In the genomic region with DNA sequence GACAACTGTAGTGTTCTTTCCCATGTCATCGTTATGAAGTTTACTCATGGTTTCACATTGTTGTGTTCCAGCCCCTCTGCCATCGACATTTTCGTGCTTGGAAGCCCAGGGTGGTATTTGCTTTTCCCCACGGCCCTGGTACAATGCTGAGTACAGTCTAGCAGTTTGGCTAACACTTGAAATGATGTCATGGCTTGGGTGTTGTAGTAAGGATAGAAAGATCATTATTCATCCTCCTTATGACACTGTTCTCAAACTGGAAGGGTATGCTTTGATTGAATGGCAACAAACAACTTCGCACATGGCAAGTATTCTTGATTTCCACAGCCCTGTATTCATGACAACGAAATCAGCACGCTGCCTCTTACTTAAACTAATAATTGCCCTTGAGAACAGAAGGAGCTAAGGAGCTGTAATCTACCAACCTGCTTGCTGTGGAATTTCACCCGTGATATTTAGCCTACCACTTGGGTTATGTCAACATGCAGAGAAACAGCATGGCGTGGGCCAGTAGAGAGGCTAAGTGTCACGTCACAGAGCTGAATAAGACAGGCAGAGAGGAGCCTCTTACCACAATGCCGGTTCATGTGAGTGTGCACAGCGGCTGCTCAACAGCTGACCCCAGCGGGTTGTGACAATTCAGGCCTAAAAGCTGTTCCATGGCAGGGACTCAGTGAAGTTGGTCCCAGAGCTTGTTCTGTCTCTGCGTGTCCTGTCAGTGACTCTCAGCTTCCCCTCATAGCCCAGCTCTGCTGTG, we compare ENCODE assay signal across 20 cellular contexts.
DNase-seq lines count a peak whose midpoint lies in the region; ATAC-seq lines count a peak whose summit lies in the region.
"Had no signal": no experiment of that assay in that cellular context is flagged by ENCODE, and none has a peak within 500 bp of the region (broad histone marks: within the 10 kb centered on the region; RNA-seq: fewer than 3 reads in every experiment).

No MANE protein-coding gene starts in this region.

- no peaks in the 10 kb centered on the region for H3K79me1 ChIP-seq in neuronal stem cell (ENCODE audit: low read depth, low read length)

- H3K36me3 ChIP-seq in SJSA1 (no peaks in the 10 kb centered on the region), neuronal stem cell (replicated peaks in 1 of 2; ENCODE audit: control insufficient read depth in 2 of 2, insufficient read depth in 2 of 2, low read length in 2 of 2) (no peaks in the 10 kb centered on the region)
- H3K36me3 ChIP-seq: BE2C, HAP-1, Peyer's patch had no signal

- peak overlapping the region; percentile 14 for H2AK5ac ChIP-seq in neuronal stem cell (ENCODE audit: low read depth, low read length)

- no peak overlapping the region for H3K4me3 ChIP-seq in SJSA1
- H3K4me3 ChIP-seq in neuronal stem cell (ENCODE audit: low read length in 2 of 2): no peak overlapping the region
- H3K4me3 ChIP-seq: GM23248, HAP-1, Peyer's patch had no signal

- no peak overlapping the region for H3K14ac ChIP-seq in neuronal stem cell (ENCODE audit: low read length)

- H2AFZ ChIP-seq in neuronal stem cell (ENCODE audit: low read length): no peak overlapping the region
- H2AFZ ChIP-seq: GM23248 had no signal

- H3K4ac ChIP-seq in neuronal stem cell (ENCODE audit: low read length): no peak overlapping the region

- no peak overlapping the region for H3K9ac ChIP-seq in neuronal stem cell (ENCODE audit: low read depth, low read length, poor library complexity)
- H3K9ac ChIP-seq: GM23248 had no signal

- no peak overlapping the region for H2BK12ac ChIP-seq in neuronal stem cell (ENCODE audit: low read length)

- H2BK15ac ChIP-seq in neuronal stem cell (ENCODE audit: low read length): no peak overlapping the region

- peaks cover 0 to 2% (median 0%) of the 10 kb centered on the region in 6 donors for H3K9me3 Mint-ChIP-seq in immature natural killer cell
- H3K9me3 Mint-ChIP-seq in activated naive CD8-positive, alpha-beta T cell treated with anti-CD3 and anti-CD28 coated beads, Interleukin-2, amount 50 U/mL, for 24 hours: no peaks in the 10 kb centered on the region

- no peak overlapping the region for H2BK120ac ChIP-seq in neuronal stem cell (ENCODE audit: low read depth, low read length)

- no peak overlapping the region for H4K8ac ChIP-seq in neuronal stem cell (ENCODE audit: low read depth, low read length)

- no peaks in the 10 kb centered on the region for H3K4me1 Mint-ChIP-seq in immature natural killer cell
- H3K4me1 Mint-ChIP-seq in activated naive CD8-positive, alpha-beta T cell treated with anti-CD3 and anti-CD28 coated beads, Interleukin-2, amount 50 U/mL, for 24 hours: no peaks in the 10 kb centered on the region

- no peak overlapping the region for H3K4me3 Mint-ChIP-seq in immature natural killer cell
- no peak overlapping the region for H3K4me3 Mint-ChIP-seq in activated naive CD8-positive, alpha-beta T cell treated with anti-CD3 and anti-CD28 coated beads, Interleukin-2, amount 50 U/mL, for 24 hours

- H3K27ac Mint-ChIP-seq in immature natural killer cell: no peak overlapping the region
- no peak overlapping the region for H3K27ac Mint-ChIP-seq in activated naive CD8-positive, alpha-beta T cell treated with anti-CD3 and anti-CD28 coated beads, Interleukin-2, amount 50 U/mL, for 24 hours

- no peak overlapping the region for H3K23ac ChIP-seq in neuronal stem cell (ENCODE audit: low read depth, low read length, poor library complexity)

- DNase-seq in NCI-H2029 (lab: John Stamatoyannopoulos, UW) (peak; percentile 22), SJSA1 (ENCODE audit: low read depth in 1 of 2, low spot score in 2 of 2) (no peak), left lobe of liver (ENCODE audit: low spot score) (no peak), neuronal stem cell (ENCODE audit: low spot score) (no peak), immature natural killer cell (no peak)
- DNase-seq in activated naive CD8-positive, alpha-beta T cell treated with anti-CD3 and anti-CD28 coated beads, Interleukin-2, amount 50 U/mL, for 24 hours: no peak
- DNase-seq: BE2C, EL, GF-D8, GM23248, Kasumi-1, NCI-H1694 treated with DMSO at 0.1 percent for 48 hours, NCI-H2171, NCI-H345, NCI-H524 treated with DMSO at 0.1 percent for 48 hours, NCI-H82, Peyer's patch had no signal

- no peak overlapping the region for H2BK5ac ChIP-seq in neuronal stem cell (ENCODE audit: low read length)

- H3K27me3 ChIP-seq in SJSA1 (replicated peaks): no peaks in the 10 kb centered on the region
- no peaks in the 10 kb centered on the region for H3K27me3 ChIP-seq in neuronal stem cell (ENCODE audit: control insufficient read depth in 3 of 3, insufficient read depth in 3 of 3, low read depth in 1 of 3, low read length in 3 of 3)
- H3K27me3 ChIP-seq: Peyer's patch had no signal

- no CpG with 5 or more reads among the region's 14 CpGs for WGBS in neuronal stem cell (ENCODE audit: extremely low coverage in 2 of 2, insufficient read length in 2 of 2, insufficient replicate concordance in 1 of 2), 2 donors

- H3K4me1 ChIP-seq in SJSA1 (replicated peaks) (peaks cover 20% of the 10 kb centered on the region), neuronal stem cell (ENCODE audit: control insufficient read depth in 2 of 2, insufficient read depth in 1 of 2, low read depth in 1 of 2, low read length in 2 of 2) (peaks cover 2 to 9% of the 10 kb centered on the region in 2 donors)
- H3K4me1 ChIP-seq: BE2C, HAP-1, Peyer's patch had no signal

- peaks cover 0 to 7% (median 0%) of the 10 kb centered on the region in 3 donors for H3K27me3 Mint-ChIP-seq in immature natural killer cell (ENCODE audit: low read depth in 3 of 3)
- H3K27me3 Mint-ChIP-seq in activated naive CD8-positive, alpha-beta T cell treated with anti-CD3 and anti-CD28 coated beads, Interleukin-2, amount 50 U/mL, for 24 hours: peaks cover 4% of the 10 kb centered on the region

- H3K9me3 ChIP-seq in SJSA1 (replicated peaks) (peaks cover 7% of the 10 kb centered on the region), neuronal stem cell (replicated peaks in 1 of 2; ENCODE audit: control insufficient read depth in 2 of 2, insufficient read depth in 1 of 2, low read depth in 1 of 2, low read length in 2 of 2) (peaks cover 0 to 5% of the 10 kb centered on the region in 2 donors)
- H3K9me3 ChIP-seq: BE2C, HAP-1, Peyer's patch had no signal

- H3K18ac ChIP-seq in neuronal stem cell (ENCODE audit: low read length): peak overlapping the region; percentile 11

- peak; percentile 47 for ATAC-seq in left lobe of liver
- no peak for ATAC-seq in GM21515 (IDR thresholded peaks at IDR 0.05; ENCODE audit: unreplicated experiment)
- no peak for ATAC-seq in GM21367 (IDR thresholded peaks at IDR 0.05; ENCODE audit: unreplicated experiment)
- no peak for ATAC-seq in activated naive CD8-positive, alpha-beta T cell treated with anti-CD3 and anti-CD28 coated beads, Interleukin-2, amount 50 U/mL, for 24 hours

- H3K36me3 Mint-ChIP-seq in immature natural killer cell: no peaks in the 10 kb centered on the region
- H3K36me3 Mint-ChIP-seq in activated naive CD8-positive, alpha-beta T cell treated with anti-CD3 and anti-CD28 coated beads, Interleukin-2, amount 50 U/mL, for 24 hours (ENCODE audit: low read depth): no peaks in the 10 kb centered on the region

- no peak overlapping the region for H3K4me2 ChIP-seq in neuronal stem cell (ENCODE audit: insufficient read depth, low read length, poor library complexity, severe bottlenecking)

- no peak overlapping the region for H4K91ac ChIP-seq in neuronal stem cell (ENCODE audit: low read depth, low read length, poor library complexity)

- H3K27ac ChIP-seq in SJSA1: peak overlapping the region; percentile 37; the same call in 1 of the 2 replicates
- no peak overlapping the region for H3K27ac ChIP-seq in neuronal stem cell (replicated peaks; ENCODE audit: low read length)
- H3K27ac ChIP-seq: GM23248, Peyer's patch had no signal
